In genomic region chr4:94483895-94484294, GRCh38 we compare ENCODE assay signal across 2 cellular contexts.
A peak's percentile ranks its signal among the peaks of the same experiment; 100 is the strongest.
TF ChIP-seq lines count a peak whose summit lies in the region.

No MANE protein-coding gene starts in this region.

TF ChIP-seq in HepG2, 621 proteins besides CTCF, POLR2A, EP300 and RAD21 (continued from another document):
- TF ChIP-seq ATF6 (CRISPR knock-in tag; conservative IDR thresholded peaks at IDR 0.05), result no peak
- TF ChIP-seq MAFK (conservative IDR thresholded peaks at IDR 0.05 in 1 of 2, IDR thresholded peaks at IDR 0.05 in 1 of 2; ENCODE audit: low read length in 2 of 2), result peak; percentile 93 to 97
- no peak for TF ChIP-seq ZSCAN22 (CRISPR knock-in tag; IDR thresholded peaks at IDR 0.05)
- no peak for TF ChIP-seq HINFP (CRISPR knock-in tag; IDR thresholded peaks at IDR 0.05; ENCODE audit: low read depth)

TF ChIP-seq in WTC11, 78 proteins besides CTCF, POLR2A, EP300 and RAD21:
- TF ChIP-seq E2F1 (CRISPR knock-in tag; IDR thresholded peaks at IDR 0.05), result no peak
- no peak for TF ChIP-seq NR2C2 (CRISPR knock-in tag; IDR thresholded peaks at IDR 0.05)
- TF ChIP-seq MLX (CRISPR knock-in tag; IDR thresholded peaks at IDR 0.05), result no peak
- no peak for TF ChIP-seq AFF4 (CRISPR knock-in tag; IDR thresholded peaks at IDR 0.05; ENCODE audit: borderline replicate concordance)
- no peak for TF ChIP-seq ZNF263 (CRISPR knock-in tag; IDR thresholded peaks at IDR 0.05; ENCODE audit: low read depth)
- TF ChIP-seq GTF2I (CRISPR knock-in tag; conservative IDR thresholded peaks at IDR 0.05), result no peak
- TF ChIP-seq CREB1 (CRISPR knock-in tag; IDR thresholded peaks at IDR 0.05), result no peak
- TF ChIP-seq ATF2 (CRISPR knock-in tag; IDR thresholded peaks at IDR 0.05; ENCODE audit: borderline replicate concordance, low read depth), result no peak
- TF ChIP-seq ELF4 (CRISPR knock-in tag; IDR thresholded peaks at IDR 0.05; ENCODE audit: low read depth), result no peak
- no peak for TF ChIP-seq ERG (CRISPR knock-in tag; IDR thresholded peaks at IDR 0.05)
- TF ChIP-seq TP53 (CRISPR knock-in tag; IDR thresholded peaks at IDR 0.05), result no peak
